In genomic region chr11:118145285-118146227, GRCh38 we compare ENCODE assay signal across 8 cellular contexts. TPM values are rescaled to one million over a fixed set of nuclear protein-coding genes. Genes with fewer than 3 reads are reported as not detected.
DNase-seq lines count a peak whose midpoint lies in the region; ATAC-seq and TF ChIP-seq lines count a peak whose summit lies in the region.

No MANE protein-coding gene starts in this region.

- peaks cover 5% of the 10 kb centered on the region; the same call in 1 of the 2 replicates for H3F3A ChIP-seq in PC-9 (ENCODE audit: insufficient read depth, low read depth)

- H3K9me2 ChIP-seq in PC-9 (ENCODE audit: insufficient read depth): no peaks in the 10 kb centered on the region

- CTCF ChIA-PET in CD8-positive, alpha-beta T cell (lab: Charles Lee): interaction anchor here (0.7 to 9.1 kb wide), 24 partner anchors 7 to 513 kb away, joined by 3 to 106 read pairs (median 6); partner anchors contain the start of genes CD3E and SCN4B
- CTCF ChIA-PET in PC-9 (lab: Charles Lee): no interaction called here

- no peak overlapping the region for H3K27ac Mint-ChIP-seq in CD8-positive, alpha-beta T cell
- no peak overlapping the region for H3K27ac Mint-ChIP-seq in activated T-cell treated with anti-CD3 and anti-CD28 coated beads, Interleukin-2, amount 50 U/mL, for 72 hours
- H3K27ac Mint-ChIP-seq in naive B cell: peak overlapping the region in 2 of 6 donors; percentile 53 to 56

- H3K4me1 Mint-ChIP-seq in CD8-positive, alpha-beta T cell (ENCODE audit: low read depth): peaks cover 3% of the 10 kb centered on the region
- H3K4me1 Mint-ChIP-seq in activated T-cell treated with anti-CD3 and anti-CD28 coated beads, Interleukin-2, amount 50 U/mL, for 72 hours (ENCODE audit: low read depth): peaks cover 13% of the 10 kb centered on the region
- H3K4me1 Mint-ChIP-seq in naive B cell: peaks cover 0 to 13% (median 7%) of the 10 kb centered on the region in 3 donors

- H3K27ac ChIP-seq in CD8-positive, alpha-beta T cell (ENCODE audit: low read depth, low read length): no peak overlapping the region
- no peak overlapping the region for H3K27ac ChIP-seq in PC-9

- H3K4me3 Mint-ChIP-seq in CD8-positive, alpha-beta T cell: peak overlapping the region; percentile 86
- H3K4me3 Mint-ChIP-seq in activated T-cell treated with anti-CD3 and anti-CD28 coated beads, Interleukin-2, amount 50 U/mL, for 72 hours: peak overlapping the region; percentile 89
- peak overlapping the region; percentile 60 to 90 (median 82) for H3K4me3 Mint-ChIP-seq in naive B cell

- peak; percentile 67 for TF ChIP-seq CTCF in CD8-positive, alpha-beta T cell (IDR thresholded peaks at IDR 0.05)
- TF ChIP-seq CTCF in PC-9 (conservative IDR thresholded peaks at IDR 0.05): peak; percentile 94

- peaks cover 3% of the 10 kb centered on the region for H3K4me1 ChIP-seq in CD8-positive, alpha-beta T cell (ENCODE audit: insufficient read depth, low read length)
- H3K4me1 ChIP-seq in PC-9 (replicated peaks; ENCODE audit: insufficient read depth): peaks cover 6% of the 10 kb centered on the region; the same call in 1 of the 2 replicates

- H2AFZ ChIP-seq in PC-9: peak overlapping the region; percentile 78

- H3K36me3 ChIP-seq in CD8-positive, alpha-beta T cell (ENCODE audit: insufficient read depth, low read length): no peaks in the 10 kb centered on the region
- H3K36me3 ChIP-seq in PC-9 (ENCODE audit: low read depth): no peaks in the 10 kb centered on the region

- no peaks in the 10 kb centered on the region for H3K9me3 Mint-ChIP-seq in CD8-positive, alpha-beta T cell
- H3K9me3 Mint-ChIP-seq in activated T-cell treated with anti-CD3 and anti-CD28 coated beads, Interleukin-2, amount 50 U/mL, for 72 hours: no peaks in the 10 kb centered on the region
- H3K9me3 Mint-ChIP-seq in naive B cell: peaks cover 0 to 1% (median 0%) of the 10 kb centered on the region in 7 donors

- ATAC-seq in CD8-positive, alpha-beta T cell: peak; percentile 97
- ATAC-seq in GM21360 (IDR thresholded peaks at IDR 0.05; ENCODE audit: unreplicated experiment) (peak; percentile 83), naive B cell (ENCODE audit: low read depth in 2 of 2) (peak; percentile 92)
- ATAC-seq in activated T-cell treated with anti-CD3 and anti-CD28 coated beads, Interleukin-2, amount 50 U/mL, for 72 hours (replicated peaks in 1 of 2): peak; percentile 93 to 96

- peak overlapping the region; percentile 65 for H3K4me2 ChIP-seq in PC-9

- POLR2A ChIA-PET in CD8-positive, alpha-beta T cell (lab: Charles Lee): no interaction called here
- POLR2A ChIA-PET in PC-9 (lab: Charles Lee; ENCODE audit: unreplicated experiment): no interaction called here

- no peaks in the 10 kb centered on the region for H3K9me3 ChIP-seq in CD8-positive, alpha-beta T cell (ENCODE audit: low read length)
- no peaks in the 10 kb centered on the region for H3K9me3 ChIP-seq in PC-9 (ENCODE audit: insufficient read depth, low read depth)

- no TSS peak for BruUV-seq in PC-9 (replicated peaks; lab: Mats Ljungman, UMichigan)

- peak overlapping the region; percentile 57 for H3K4me3 ChIP-seq in CD8-positive, alpha-beta T cell (ENCODE audit: low read depth, low read length)
- peak overlapping the region; percentile 55 for H3K4me3 ChIP-seq in PC-9

- peak; percentile 73 to 91 (median 84) for DNase-seq in CD8-positive, alpha-beta T cell
- DNase-seq in HuH-7.5 (ENCODE audit: low spot score): peak; percentile 96
- DNase-seq in PC-9: peak; percentile 81 to 91
- DNase-seq in activated T-cell treated with anti-CD3 and anti-CD28 coated beads, Interleukin-2, amount 50 U/mL, for 72 hours: peak; percentile 89 to 93
- peak; percentile 16 for DNase-seq in fibroblast of gingiva (ENCODE audit: low read depth)
- peak; percentile 74 for DNase-seq in naive B cell
- DNase-seq in stimulated activated CD8-positive, alpha-beta memory T cell treated with anti-CD3 and anti-CD28 coated beads, Interleukin-7, amount 100 ng/mL, for 4 hours (ENCODE audit: low read depth in 2 of 2): peak; percentile 71 to 75

- H3K27me3 ChIP-seq in CD8-positive, alpha-beta T cell (ENCODE audit: insufficient read depth, low read length): peaks cover 11% of the 10 kb centered on the region
- peaks cover 29% of the 10 kb centered on the region for H3K27me3 ChIP-seq in PC-9 (ENCODE audit: insufficient read depth, low read depth)

- intact Hi-C loops in CD8-positive, alpha-beta T cell (cut with DNase I, micrococcal nuclease): loop anchor here (1.0 to 2.0 kb wide), 13 partner anchors 26 to 514 kb away; partner anchors contain the start of genes IFT46 (in 1 of the 2) and UBE4A (in 1 of the 2)
- intact Hi-C loops in PC-9 (cut with micrococcal nuclease; ENCODE audit: unreplicated experiment): loop anchor here (1.0 to 2.0 kb wide), 8 partner anchors 26 to 514 kb away; partner anchors contain the start of gene ARCN1

- H3K27me3 Mint-ChIP-seq in CD8-positive, alpha-beta T cell (ENCODE audit: low read depth): peaks cover 35% of the 10 kb centered on the region
- H3K27me3 Mint-ChIP-seq in activated T-cell treated with anti-CD3 and anti-CD28 coated beads, Interleukin-2, amount 50 U/mL, for 72 hours (ENCODE audit: low read depth): peaks cover 73% of the 10 kb centered on the region
- peaks cover 62 to 88% (median 88%) of the 10 kb centered on the region in 3 donors for H3K27me3 Mint-ChIP-seq in naive B cell

- no peaks in the 10 kb centered on the region for H4K20me1 ChIP-seq in PC-9 (ENCODE audit: insufficient read depth)

- no peaks in the 10 kb centered on the region for H3K36me3 Mint-ChIP-seq in CD8-positive, alpha-beta T cell
- H3K36me3 Mint-ChIP-seq in activated T-cell treated with anti-CD3 and anti-CD28 coated beads, Interleukin-2, amount 50 U/mL, for 72 hours (ENCODE audit: insufficient read depth in 2 of 2): no peaks in the 10 kb centered on the region
- no peaks in the 10 kb centered on the region for H3K36me3 Mint-ChIP-seq in naive B cell

- no peaks in the 10 kb centered on the region for H3K79me2 ChIP-seq in PC-9 (ENCODE audit: low read depth)

RNA-seq across cellular contexts. Expression of gene SCN4B, which starts 7.1 kb away (rescaled TPM):
- not detected for total RNA-seq in CD8-positive, alpha-beta T cell
- 0.08 TPM in 1 of 2 replicates, not detected in the other for total RNA-seq in PC-9 (2021)
- total RNA-seq in activated T-cell treated with anti-CD3 and anti-CD28 coated beads, Interleukin-2, amount 50 U/mL, for 72 hours: under 1 TPM; 0.46 to 0.53 TPM
- polyA plus RNA-seq in naive B cell (ENCODE audit: low read depth in 6 of 6): not detected

RNA-seq across cellular contexts. Expression of gene SCN2B, which starts 30.9 kb away (rescaled TPM):
- total RNA-seq in CD8-positive, alpha-beta T cell: not detected
- not detected in 2 replicates for total RNA-seq in PC-9 (2021)
- not detected for total RNA-seq in activated T-cell treated with anti-CD3 and anti-CD28 coated beads, Interleukin-2, amount 50 U/mL, for 72 hours
- polyA plus RNA-seq in naive B cell (ENCODE audit: low read depth in 6 of 6): not detected

RNA-seq across cellular contexts. Expression of gene SMIM35, which starts 58.8 kb away (rescaled TPM):
- under 1 TPM; 0.08 to 0.11 TPM for total RNA-seq in CD8-positive, alpha-beta T cell
- not detected in 2 replicates for total RNA-seq in PC-9 (2021)
- total RNA-seq in activated T-cell treated with anti-CD3 and anti-CD28 coated beads, Interleukin-2, amount 50 U/mL, for 72 hours: under 1 TPM; 0.36 to 0.67 TPM
- 1 to 10 TPM in 3 of 6 donors, under 1 TPM in 3; 0.77 to 3.4 (median 1.1) TPM for polyA plus RNA-seq in naive B cell (ENCODE audit: low read depth in 6 of 6)

Comparison
In these comparisons a context has a peak if more than half of its experiments do, and no peak if none do; other contexts are left out.
1. DNase-seq: peak in every context shown above with its lines; median percentile 96 in HuH-7.5; 91 in activated T-cell treated with anti-CD3 and anti-CD28 coated beads, Interleukin-2, amount 50 U/mL, for 72 hours; 86 in PC-9; 84 in CD8-positive, alpha-beta T cell; 74 in naive B cell; 73 in stimulated activated CD8-positive, alpha-beta memory T cell treated with anti-CD3 and anti-CD28 coated beads, Interleukin-7, amount 100 ng/mL, for 4 hours; 16 in fibroblast of gingiva.